16 cellular contexts compared by ENCODE assay signal in the genomic region with DNA sequence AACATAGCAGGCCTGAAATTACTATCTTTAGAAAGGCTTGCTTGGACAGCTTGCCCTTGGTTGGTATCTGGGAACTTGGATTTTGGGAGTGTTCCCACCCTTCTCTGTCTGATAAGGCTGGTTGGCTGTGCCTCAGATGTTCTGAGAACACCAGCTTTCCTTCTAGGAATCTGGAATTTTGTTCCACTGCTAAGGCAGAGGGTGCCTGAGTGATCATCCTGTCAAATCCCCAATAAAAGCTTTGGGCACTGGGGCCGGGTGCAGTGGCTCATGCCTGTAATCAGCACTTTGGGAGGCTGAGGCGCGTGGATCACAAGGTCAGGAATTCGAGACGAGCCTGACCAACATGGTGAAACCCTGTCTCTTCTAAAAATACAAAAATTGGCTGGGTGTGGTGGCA. TPM values are rescaled to one million over a fixed set of nuclear protein-coding genes. Genes with fewer than 3 reads are reported as not detected.
DNase-seq lines count a peak whose midpoint lies in the region; ATAC-seq and TF ChIP-seq lines count a peak whose summit lies in the region.
"Had no signal": no experiment of that assay in that cellular context is flagged by ENCODE, and none has a peak within 500 bp of the region (broad histone marks: within the 10 kb centered on the region; RNA-seq: fewer than 3 reads in every experiment).

No MANE protein-coding gene starts in this region.

- H2AFZ ChIP-seq in SK-N-SH (ENCODE audit: low read depth) = no peak overlapping the region
- H2AFZ ChIP-seq: GM23248 had no signal

- H3K4me2 ChIP-seq in SK-N-SH = no peak overlapping the region

- TF ChIP-seq RAD21 in SK-N-SH (IDR thresholded peaks at IDR 0.05; ENCODE audit: low read length) = no peak

- no peak overlapping the region for H3K9ac ChIP-seq in SK-N-SH
- H3K9ac ChIP-seq: GM23248 had no signal

- H3K27me3 ChIP-seq in right cardiac atrium (ENCODE audit: control insufficient read depth, insufficient read depth) (no peaks in the 10 kb centered on the region), SK-N-SH (ENCODE audit: insufficient read depth) (no peaks in the 10 kb centered on the region)
- H3K27me3 ChIP-seq: BE2C had no signal

- CTCF ChIA-PET in SK-N-SH (lab: Yijun Ruan, JAX) = no interaction called here

- intact Hi-C loops in Right ventricle myocardium superior (cut with DNase I) (no loop called here), left cardiac atrium (cut with DNase I) (no loop called here), right cardiac atrium (cut with DNase I) (loop anchor here in 1 of 4 donors (10.0 kb wide), 1 partner anchor 808 kb away; no protein-coding TSS in a partner anchor)

- POLR2A ChIA-PET in SK-N-SH (lab: Yijun Ruan, JAX) = interaction anchor here (0.6 kb wide), 1 partner anchor 1468 kb away, joined by 3 read pairs; no protein-coding TSS in a partner anchor

- ATAC-seq in Right ventricle myocardium superior (ENCODE audit: poor library complexity) (peak; percentile 77), left cardiac atrium (peak; percentile 35 to 50), right cardiac atrium (peak; percentile 29 to 55)
- ATAC-seq: GM12878, HepG2 had no signal

- H3K9me3 ChIP-seq in right cardiac atrium (ENCODE audit: control insufficient read depth, low read length) (no peaks in the 10 kb centered on the region), SK-N-SH (no peaks in the 10 kb centered on the region)
- H3K9me3 ChIP-seq: BE2C, Caco-2, HAP-1 had no signal

- peaks cover 41 to 54% of the 10 kb centered on the region in 2 experiments for H3K36me3 ChIP-seq in SK-N-SH (replicated peaks in 1 of 2; ENCODE audit: control insufficient read depth in 1 of 2, insufficient read depth in 2 of 2, low read length in 1 of 2)

- H3K4me1 ChIP-seq in right cardiac atrium (ENCODE audit: control insufficient read depth, insufficient read depth, low read length) (peaks cover 3% of the 10 kb centered on the region), SK-N-SH (ENCODE audit: control insufficient read depth in 1 of 2, insufficient read depth in 2 of 2, low read depth in 1 of 2, low read length in 1 of 2) (peaks cover 5 to 9% of the 10 kb centered on the region in 2 experiments; a peak in 2 of 4 replicates)
- H3K4me1 ChIP-seq: BE2C had no signal

- 71% methylated on average over 5 of the region's 5 CpGs for WGBS in right cardiac atrium
- WGBS in SK-N-SH (ENCODE audit: low lambda C conversion rate) = 95% methylated on average over 5 of the region's 5 CpGs

- DNase-seq in Right ventricle myocardium superior (peak; percentile 50), left cardiac atrium (no peak), right cardiac atrium (peak in 1 of 3 donors; percentile 64), NCI-H146 (lab: John Stamatoyannopoulos, UW) (no peak), GF-D8 (lab: John Stamatoyannopoulos, UW) (no peak), activated gamma-delta T cell treated with Interleukin-2 at 50 U/mL for 16 hours (no peak), SK-N-SH (no peak)
- DNase-seq: ACHN; BE2C; C1 segment of cervical spinal cord; Caco-2; CD4-positive, alpha-beta T cell; GM23248 had no signal

- peak overlapping the region; percentile 50 for H3K27ac ChIP-seq in right cardiac atrium (ENCODE audit: low read length)
- no peak overlapping the region for H3K27ac ChIP-seq in SK-N-SH (ENCODE audit: low read depth in 2 of 2, low read length in 1 of 2)
- H3K27ac ChIP-seq: GM23248 had no signal

- H3K9me2 ChIP-seq in SK-N-SH = no peaks in the 10 kb centered on the region

- no peak for TF ChIP-seq CTCF in SK-N-SH (IDR thresholded peaks at IDR 0.05)

- no peak for TF ChIP-seq EP300 in SK-N-SH (IDR thresholded peaks at IDR 0.05; ENCODE audit: borderline replicate concordance in 1 of 2, low read depth in 1 of 2, low read length in 1 of 2)

- H3K4me3 ChIP-seq in right cardiac atrium (ENCODE audit: low read length) = no peak overlapping the region
- no peak overlapping the region for H3K4me3 ChIP-seq in SK-N-SH (ENCODE audit: low read depth in 2 of 2, low read length in 1 of 2)
- H3K4me3 ChIP-seq: GM12878, GM23248, HAP-1 had no signal

- H4K20me1 ChIP-seq in SK-N-SH (ENCODE audit: insufficient read depth) = no peaks in the 10 kb centered on the region

- no peaks in the 10 kb centered on the region for H3F3A ChIP-seq in SK-N-SH (replicated peaks; ENCODE audit: insufficient read depth)

- peaks cover 65% of the 10 kb centered on the region for H3K79me2 ChIP-seq in SK-N-SH (ENCODE audit: insufficient read depth)

TF ChIP-seq in SK-N-SH, 30 proteins besides CTCF, POLR2A, EP300 and RAD21:
- TF ChIP-seq MEF2A (IDR thresholded peaks at IDR 0.05; ENCODE audit: borderline replicate concordance, low read depth) (no peak), FOXM1 (IDR thresholded peaks at IDR 0.05; ENCODE audit: low read depth) (no peak), NFIC (IDR thresholded peaks at IDR 0.05; ENCODE audit: borderline replicate concordance) (no peak), ELF1 (IDR thresholded peaks at IDR 0.05) (no peak), JUND (IDR thresholded peaks at IDR 0.05) (no peak), MXI1 (IDR thresholded peaks at IDR 0.05; ENCODE audit: low read depth, low read length) (no peak), RXRA (IDR thresholded peaks at IDR 0.05; ENCODE audit: borderline replicate concordance, low read depth) (no peak), EZH2phosphoT487 (IDR thresholded peaks at IDR 0.05; ENCODE audit: borderline replicate concordance, low read depth) (no peak), TCF12 (IDR thresholded peaks at IDR 0.05) (no peak), SMC3 (IDR thresholded peaks at IDR 0.05; ENCODE audit: low read depth, low read length) (no peak), NRF1 (IDR thresholded peaks at IDR 0.05; ENCODE audit: low read depth, low read length) (no peak), SIN3A (IDR thresholded peaks at IDR 0.05; ENCODE audit: borderline replicate concordance, low read depth, low read length) (no peak)
- TF ChIP-seq, protein P1, sequence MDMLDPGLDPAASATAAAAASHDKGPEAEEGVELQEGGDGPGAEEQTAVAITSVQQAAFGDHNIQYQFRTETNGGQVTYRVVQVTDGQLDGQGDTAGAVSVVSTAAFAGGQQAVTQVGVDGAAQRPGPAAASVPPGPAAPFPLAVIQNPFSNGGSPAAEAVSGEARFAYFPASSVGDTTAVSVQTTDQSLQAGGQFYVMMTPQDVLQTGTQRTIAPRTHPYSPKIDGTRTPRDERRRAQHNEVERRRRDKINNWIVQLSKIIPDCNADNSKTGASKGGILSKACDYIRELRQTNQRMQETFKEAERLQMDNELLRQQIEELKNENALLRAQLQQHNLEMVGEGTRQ (IDR thresholded peaks at IDR 0.05; ENCODE audit: borderline replicate concordance, low read depth, low read length) = no peak
- TF ChIP-seq, protein P2, sequence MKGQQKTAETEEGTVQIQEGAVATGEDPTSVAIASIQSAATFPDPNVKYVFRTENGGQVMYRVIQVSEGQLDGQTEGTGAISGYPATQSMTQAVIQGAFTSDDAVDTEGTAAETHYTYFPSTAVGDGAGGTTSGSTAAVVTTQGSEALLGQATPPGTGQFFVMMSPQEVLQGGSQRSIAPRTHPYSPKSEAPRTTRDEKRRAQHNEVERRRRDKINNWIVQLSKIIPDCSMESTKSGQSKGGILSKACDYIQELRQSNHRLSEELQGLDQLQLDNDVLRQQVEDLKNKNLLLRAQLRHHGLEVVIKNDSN (IDR thresholded peaks at IDR 0.05; ENCODE audit: borderline replicate concordance, low read depth) = no peak
- TF ChIP-seq, protein P3, sequence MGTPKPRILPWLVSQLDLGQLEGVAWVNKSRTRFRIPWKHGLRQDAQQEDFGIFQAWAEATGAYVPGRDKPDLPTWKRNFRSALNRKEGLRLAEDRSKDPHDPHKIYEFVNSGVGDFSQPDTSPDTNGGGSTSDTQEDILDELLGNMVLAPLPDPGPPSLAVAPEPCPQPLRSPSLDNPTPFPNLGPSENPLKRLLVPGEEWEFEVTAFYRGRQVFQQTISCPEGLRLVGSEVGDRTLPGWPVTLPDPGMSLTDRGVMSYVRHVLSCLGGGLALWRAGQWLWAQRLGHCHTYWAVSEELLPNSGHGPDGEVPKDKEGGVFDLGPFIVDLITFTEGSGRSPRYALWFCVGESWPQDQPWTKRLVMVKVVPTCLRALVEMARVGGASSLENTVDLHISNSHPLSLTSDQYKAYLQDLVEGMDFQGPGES (IDR thresholded peaks at IDR 0.05; ENCODE audit: low read depth, low read length) = no peak
- TF ChIP-seq, protein P4, sequence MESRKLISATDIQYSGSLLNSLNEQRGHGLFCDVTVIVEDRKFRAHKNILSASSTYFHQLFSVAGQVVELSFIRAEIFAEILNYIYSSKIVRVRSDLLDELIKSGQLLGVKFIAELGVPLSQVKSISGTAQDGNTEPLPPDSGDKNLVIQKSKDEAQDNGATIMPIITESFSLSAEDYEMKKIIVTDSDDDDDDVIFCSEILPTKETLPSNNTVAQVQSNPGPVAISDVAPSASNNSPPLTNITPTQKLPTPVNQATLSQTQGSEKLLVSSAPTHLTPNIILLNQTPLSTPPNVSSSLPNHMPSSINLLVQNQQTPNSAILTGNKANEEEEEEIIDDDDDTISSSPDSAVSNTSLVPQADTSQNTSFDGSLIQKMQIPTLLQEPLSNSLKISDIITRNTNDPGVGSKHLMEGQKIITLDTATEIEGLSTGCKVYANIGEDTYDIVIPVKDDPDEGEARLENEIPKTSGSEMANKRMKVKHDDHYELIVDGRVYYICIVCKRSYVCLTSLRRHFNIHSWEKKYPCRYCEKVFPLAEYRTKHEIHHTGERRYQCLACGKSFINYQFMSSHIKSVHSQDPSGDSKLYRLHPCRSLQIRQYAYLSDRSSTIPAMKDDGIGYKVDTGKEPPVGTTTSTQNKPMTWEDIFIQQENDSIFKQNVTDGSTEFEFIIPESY (IDR thresholded peaks at IDR 0.05; ENCODE audit: borderline replicate concordance, low read depth) = no peak
- TF ChIP-seq, protein P5, sequence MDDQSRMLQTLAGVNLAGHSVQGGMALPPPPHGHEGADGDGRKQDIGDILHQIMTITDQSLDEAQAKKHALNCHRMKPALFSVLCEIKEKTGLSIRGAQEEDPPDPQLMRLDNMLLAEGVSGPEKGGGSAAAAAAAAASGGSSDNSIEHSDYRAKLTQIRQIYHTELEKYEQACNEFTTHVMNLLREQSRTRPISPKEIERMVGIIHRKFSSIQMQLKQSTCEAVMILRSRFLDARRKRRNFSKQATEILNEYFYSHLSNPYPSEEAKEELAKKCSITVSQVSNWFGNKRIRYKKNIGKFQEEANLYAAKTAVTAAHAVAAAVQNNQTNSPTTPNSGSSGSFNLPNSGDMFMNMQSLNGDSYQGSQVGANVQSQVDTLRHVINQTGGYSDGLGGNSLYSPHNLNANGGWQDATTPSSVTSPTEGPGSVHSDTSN (IDR thresholded peaks at IDR 0.05) = no peak

RNA-seq across cellular contexts. Expression of a gene that starts 5.0 kb away (rescaled TPM):
- total RNA-seq in Right ventricle myocardium superior (12.0 TPM), left cardiac atrium (10 to 100 TPM; 11.2 to 11.6 TPM), right cardiac atrium (10 to 100 TPM; 11.8 to 18.8 (median 16.4) TPM)
- polyA plus RNA-seq in right cardiac atrium (11.8 TPM), SK-N-SH (2012; rRNA removed) (9.9 and 11.1 TPM in 2 replicates)
- 11.6 and 16.6 TPM in 2 replicates for polyA plus RNA-seq in SK-N-SH (2012; cell fraction: cytosol; rRNA removed)
- polyA plus RNA-seq in SK-N-SH (2012; cell fraction: nucleus; rRNA removed) = 7.9 and 8.3 TPM in 2 replicates
